In the genomic region with DNA sequence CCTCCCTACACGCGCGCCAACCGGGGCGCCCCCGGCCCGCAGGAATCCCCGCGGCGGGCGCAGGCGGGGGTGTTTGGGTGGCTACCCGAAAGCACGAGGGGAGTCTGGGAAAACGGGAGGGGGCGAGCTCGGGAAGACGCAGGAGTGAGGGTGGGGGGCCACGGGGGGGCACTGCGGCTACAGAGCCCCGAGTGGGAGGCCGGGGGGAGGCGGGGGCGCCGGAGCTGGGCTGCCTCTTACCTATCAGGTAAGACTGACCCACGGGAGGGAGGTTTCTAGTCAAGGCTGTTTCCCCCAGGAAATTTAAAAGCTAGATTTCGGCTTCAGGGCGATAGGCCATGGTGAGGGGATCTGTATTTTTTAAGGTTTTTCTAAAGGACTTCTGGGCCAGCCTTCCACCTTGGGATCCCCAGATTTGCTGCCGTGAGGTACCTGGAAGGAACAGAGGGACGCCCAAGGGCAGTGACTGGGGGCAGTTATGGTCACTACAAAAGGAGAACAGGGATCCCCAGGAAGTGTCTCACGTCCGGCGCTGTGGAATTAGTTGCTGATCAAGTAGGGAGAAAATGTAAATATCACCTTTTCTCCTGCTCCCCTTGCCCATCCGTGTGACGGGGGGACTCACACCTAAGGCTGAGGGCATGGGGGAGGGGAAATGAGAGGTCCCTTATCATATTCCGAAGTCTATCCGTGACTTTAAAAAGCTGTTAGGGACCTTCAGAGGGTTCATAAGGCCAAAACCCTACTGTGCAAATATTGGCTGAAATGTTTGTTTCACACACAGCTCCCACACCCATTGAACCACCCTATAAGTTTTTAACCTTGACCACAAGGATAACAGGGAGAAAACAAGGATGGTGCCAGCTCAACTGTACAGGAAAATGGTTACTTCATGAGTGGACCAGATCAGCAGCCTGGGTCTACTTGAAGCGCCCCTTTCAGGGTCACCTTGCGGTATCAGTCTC, we compare ENCODE assay signal across 8 cellular contexts. TPM values are rescaled to one million over a fixed set of nuclear protein-coding genes. Genes with fewer than 3 reads are reported as not detected.
DNase-seq lines count a peak whose midpoint lies in the region; ATAC-seq and TF ChIP-seq lines count a peak whose summit lies in the region.

No MANE protein-coding gene starts in this region.

- peak overlapping the region; percentile 79 for H3K4me3 Mint-ChIP-seq in activated T-helper 2 cell treated with anti-CD3 and anti-CD28 coated beads, Interferon-gamma antibody, Interleukin-2, Interleukin-4, amounts not matched to agents 10 μg/mL and 5 μg/mL and 100 μg/mL, durations not matched to agents 14 hours and 24 hours and 36 hours (ENCODE audit: low read depth)

- intact Hi-C loops in activated T-helper 2 cell treated with anti-CD3 and anti-CD28 coated beads, Interferon-gamma antibody, Interleukin-2, Interleukin-4, amounts not matched to agents 10 μg/mL and 5 μg/mL and 100 μg/mL, durations not matched to agents 14 hours and 24 hours and 36 hours (cut with micrococcal nuclease) = loop anchor here (1.0 to 10.0 kb wide), 6 partner anchors 9 to 445 kb away; partner anchors contain the start of gene RHBDD1
- intact Hi-C loops in left cardiac atrium (cut with DNase I) = loop anchor here (5.0 to 10.0 kb wide), 6 partner anchors 63 to 1133 kb away; no protein-coding TSS in a partner anchor

- no peaks in the 10 kb centered on the region for H3K9me3 Mint-ChIP-seq in activated T-helper 2 cell treated with anti-CD3 and anti-CD28 coated beads, Interferon-gamma antibody, Interleukin-2, Interleukin-4, amounts not matched to agents 10 μg/mL and 5 μg/mL and 100 μg/mL, durations not matched to agents 14 hours and 24 hours and 36 hours

- peaks cover 3% of the 10 kb centered on the region for H3K27me3 ChIP-seq in BE2C

- H3K27me3 Mint-ChIP-seq in activated T-helper 2 cell treated with anti-CD3 and anti-CD28 coated beads, Interferon-gamma antibody, Interleukin-2, Interleukin-4, amounts not matched to agents 10 μg/mL and 5 μg/mL and 100 μg/mL, durations not matched to agents 14 hours and 24 hours and 36 hours (ENCODE audit: low read depth) = peaks cover 13% of the 10 kb centered on the region

- peak overlapping the region; percentile 79 for H3K4me3 ChIP-seq in BE2C (ENCODE audit: low read depth, low read length)

- H3K4me1 ChIP-seq in BE2C = no peaks in the 10 kb centered on the region

- no peak for ATAC-seq in left cardiac atrium
- no peak for ATAC-seq in GM21723 (IDR thresholded peaks at IDR 0.05; ENCODE audit: unreplicated experiment)

- no peaks in the 10 kb centered on the region for H3K36me3 Mint-ChIP-seq in activated T-helper 2 cell treated with anti-CD3 and anti-CD28 coated beads, Interferon-gamma antibody, Interleukin-2, Interleukin-4, amounts not matched to agents 10 μg/mL and 5 μg/mL and 100 μg/mL, durations not matched to agents 14 hours and 24 hours and 36 hours (ENCODE audit: low read depth)

- H3K36me3 ChIP-seq in BE2C = no peaks in the 10 kb centered on the region

- H3K4me1 Mint-ChIP-seq in activated T-helper 2 cell treated with anti-CD3 and anti-CD28 coated beads, Interferon-gamma antibody, Interleukin-2, Interleukin-4, amounts not matched to agents 10 μg/mL and 5 μg/mL and 100 μg/mL, durations not matched to agents 14 hours and 24 hours and 36 hours (ENCODE audit: low read depth) = peaks cover 14% of the 10 kb centered on the region

- peak; percentile 16; the same call in 1 of the 2 replicates for TF ChIP-seq CTCF in BE2C (IDR thresholded peaks at IDR 0.05; ENCODE audit: low read depth, low read length)

- H3K9me3 ChIP-seq in BE2C = no peaks in the 10 kb centered on the region

- no peak for DNase-seq in BE2C
- peak; percentile 51 for DNase-seq in HK-2 (ENCODE audit: unreplicated experiment)
- DNase-seq in activated T-helper 2 cell treated with anti-CD3 and anti-CD28 coated beads, Interferon-gamma antibody, Interleukin-2, Interleukin-4, amounts not matched to agents 10 μg/mL and 5 μg/mL and 100 μg/mL, durations not matched to agents 14 hours and 24 hours and 36 hours (ENCODE audit: low spot score) = peak; percentile 8
- DNase-seq in left cardiac atrium = peak; percentile 55
- peak; percentile 23 for DNase-seq in putamen (ENCODE audit: low spot score)
- DNase-seq in iPS-NIHi7 (ENCODE audit: extremely low spot score) = no peak
- no peak for DNase-seq in NOMO-1 treated with dmso at 0.1 percent for 144 hours (lab: John Stamatoyannopoulos, UW; ENCODE audit: unreplicated experiment)

- peak overlapping the region; percentile 52 for H3K27ac Mint-ChIP-seq in activated T-helper 2 cell treated with anti-CD3 and anti-CD28 coated beads, Interferon-gamma antibody, Interleukin-2, Interleukin-4, amounts not matched to agents 10 μg/mL and 5 μg/mL and 100 μg/mL, durations not matched to agents 14 hours and 24 hours and 36 hours

RNA-seq across cellular contexts. Expression of gene IRS1, which starts 0.6 kb away (rescaled TPM):
- 7.8 TPM for polyA plus RNA-seq in BE2C (2012; ENCODE audit: insufficient read depth, insufficient read length, low read depth)
- total RNA-seq in activated T-helper 2 cell treated with anti-CD3 and anti-CD28 coated beads, Interferon-gamma antibody, Interleukin-2, Interleukin-4, amounts not matched to agents 10 μg/mL and 5 μg/mL and 100 μg/mL, durations not matched to agents 14 hours and 24 hours and 36 hours = 1.9 and 3.1 TPM in 2 replicates
- 10 to 100 TPM; 13.7 to 15.1 TPM for total RNA-seq in left cardiac atrium

RNA-seq across cellular contexts. Expression of gene RHBDD1, which starts 35.6 kb away (rescaled TPM):
- 40.9 TPM for polyA plus RNA-seq in BE2C (2012; ENCODE audit: insufficient read depth, insufficient read length, low read depth)
- 40.9 and 42.2 TPM in 2 replicates for total RNA-seq in activated T-helper 2 cell treated with anti-CD3 and anti-CD28 coated beads, Interferon-gamma antibody, Interleukin-2, Interleukin-4, amounts not matched to agents 10 μg/mL and 5 μg/mL and 100 μg/mL, durations not matched to agents 14 hours and 24 hours and 36 hours
- 10 to 100 TPM; 35.6 to 38.1 TPM for total RNA-seq in left cardiac atrium

Comparison
In these comparisons a context has a peak if more than half of its experiments do, and no peak if none do; other contexts are left out.
1. DNase-seq: peak in HK-2 (single experiment), activated T-helper 2 cell treated with anti-CD3 and anti-CD28 coated beads, Interferon-gamma antibody, Interleukin-2, Interleukin-4, amounts not matched to agents 10 μg/mL and 5 μg/mL and 100 μg/mL, durations not matched to agents 14 hours and 24 hours and 36 hours (single experiment), left cardiac atrium (single experiment) and putamen (single experiment); none in BE2C (single experiment), iPS-NIHi7 (single experiment) and NOMO-1 treated with dmso at 0.1 percent for 144 hours (single experiment).